ENCODE assay signal across 8 cellular contexts in genomic region chr6:61809004-61809595, GRCh38.
DNase-seq lines count a peak whose midpoint lies in the region; ATAC-seq, FAIRE-seq and TF ChIP-seq lines count a peak whose summit lies in the region.

No MANE protein-coding gene starts in this region.

- intact Hi-C loops in posterior cingulate gyrus (cut with DNase I), result loop anchor here (1.0 to 10.0 kb wide), 3 partner anchors 338 to 1466 kb away; no protein-coding TSS in a partner anchor

- H3K9me3 Mint-ChIP-seq in astrocyte (ENCODE audit: unreplicated experiment), result peaks cover 2% of the 10 kb centered on the region
- peaks cover 10% of the 10 kb centered on the region for H3K9me3 Mint-ChIP-seq in mesothelial cell of epicardium

- no peaks in the 10 kb centered on the region for H3K36me3 ChIP-seq in DND-41 (ENCODE audit: insufficient read depth, low read length)
- no peaks in the 10 kb centered on the region for H3K36me3 ChIP-seq in GM23248 (ENCODE audit: low read depth)
- no peaks in the 10 kb centered on the region for H3K36me3 ChIP-seq in astrocyte (ENCODE audit: insufficient read depth, low read length)

- H3K9me3 ChIP-seq in DND-41 (ENCODE audit: insufficient read depth, low read length, severe bottlenecking), result no peaks in the 10 kb centered on the region
- no peaks in the 10 kb centered on the region for H3K9me3 ChIP-seq in GM23248 (ENCODE audit: low read depth)
- H3K9me3 ChIP-seq in astrocyte (ENCODE audit: insufficient read depth, low read depth, low read length), result no peaks in the 10 kb centered on the region

- H3K4me3 ChIP-seq in DND-41 (ENCODE audit: low read depth in 1 of 2, low read length in 2 of 2) (no peak overlapping the region), GM23248 (no peak overlapping the region), astrocyte (ENCODE audit: insufficient read depth, low read depth, low read length) (no peak overlapping the region)

- H2AFZ ChIP-seq in DND-41 (ENCODE audit: low read depth, low read length) (no peak overlapping the region), GM23248 (no peak overlapping the region), astrocyte (ENCODE audit: low read depth, low read length) (no peak overlapping the region)

- H3K4me2 ChIP-seq in DND-41 (ENCODE audit: insufficient read depth, low read length), result no peak overlapping the region
- H3K4me2 ChIP-seq in GM23248 (ENCODE audit: unreplicated experiment), result no peak overlapping the region
- H3K4me2 ChIP-seq in astrocyte (ENCODE audit: low read length), result no peak overlapping the region

- peak; percentile 54 for TF ChIP-seq CTCF in DND-41 (IDR thresholded peaks at IDR 0.05; ENCODE audit: borderline replicate concordance, extremely low read depth, low read length, poor library complexity, severe bottlenecking)
- peak; percentile 33 for TF ChIP-seq CTCF in astrocyte (IDR thresholded peaks at IDR 0.05; ENCODE audit: insufficient read depth, low read depth, low read length)
- peak; percentile 57 for TF ChIP-seq CTCF in mesothelial cell of epicardium (IDR thresholded peaks at IDR 0.05; ENCODE audit: unreplicated experiment)

- WGBS in GM23248 (ENCODE audit: low coverage in 1 of 2, low lambda C conversion rate in 2 of 2, missing lambda C conversion rate in 2 of 2), 2 experiments, result 0% methylated on average over 1 of the region's 1 CpG

- H3F3A ChIP-seq in GM23248 (ENCODE audit: insufficient read depth), result no peaks in the 10 kb centered on the region

- H4K20me1 ChIP-seq in DND-41 (ENCODE audit: insufficient read depth, low read length) (no peaks in the 10 kb centered on the region), GM23248 (ENCODE audit: insufficient read depth) (no peaks in the 10 kb centered on the region), astrocyte (ENCODE audit: insufficient read depth, low read length) (no peaks in the 10 kb centered on the region)

- DNase-seq in DND-41, result no peak
- DNase-seq in GM23248, result peak; percentile 36
- DNase-seq in NCI-H146 (lab: John Stamatoyannopoulos, UW), result peak; percentile 30
- DNase-seq in astrocyte (ENCODE audit: low read depth), result no peak
- no peak for DNase-seq in mesothelial cell of epicardium (ENCODE audit: low spot score in 2 of 2, unreplicated experiment in 2 of 2)
- DNase-seq in stimulated activated CD4-positive, alpha-beta T cell treated with anti-CD3 and anti-CD28 coated beads, Interleukin-15, amount 100 ng/mL, for 24 hours, result no peak
- no peak for DNase-seq in posterior cingulate gyrus

- H3K9ac ChIP-seq in DND-41 (ENCODE audit: low read depth, low read length), result no peak overlapping the region
- no peak overlapping the region for H3K9ac ChIP-seq in GM23248
- no peak overlapping the region for H3K9ac ChIP-seq in astrocyte (ENCODE audit: low read length)

- in situ Hi-C loops in GM23248 (cut with MboI), result no loop called here

- no peaks in the 10 kb centered on the region for H3K27me3 ChIP-seq in DND-41 (ENCODE audit: insufficient read depth, low read length, poor library complexity)
- no peaks in the 10 kb centered on the region for H3K27me3 ChIP-seq in GM23248 (replicated peaks; ENCODE audit: insufficient read depth)
- no peaks in the 10 kb centered on the region for H3K27me3 ChIP-seq in astrocyte (ENCODE audit: insufficient read depth, low read length)

- H3K27ac ChIP-seq in DND-41 (ENCODE audit: low read length) (no peak overlapping the region), GM23248 (no peak overlapping the region), astrocyte (ENCODE audit: low read depth, low read length) (no peak overlapping the region)

- H3K4me1 ChIP-seq in DND-41 (ENCODE audit: insufficient read depth, low read length), result no peaks in the 10 kb centered on the region
- no peaks in the 10 kb centered on the region for H3K4me1 ChIP-seq in GM23248 (ENCODE audit: insufficient read depth)
- H3K4me1 ChIP-seq in astrocyte (ENCODE audit: insufficient read depth, low read length), result no peaks in the 10 kb centered on the region

- FAIRE-seq in astrocyte (lab: Jason Lieb, UNC), result no peak

- H3K4me3 Mint-ChIP-seq in astrocyte (ENCODE audit: unreplicated experiment) (no peak overlapping the region), mesothelial cell of epicardium (no peak overlapping the region)

- no peaks in the 10 kb centered on the region for H3K27me3 Mint-ChIP-seq in astrocyte (ENCODE audit: low read depth, unreplicated experiment)
- no peaks in the 10 kb centered on the region for H3K27me3 Mint-ChIP-seq in mesothelial cell of epicardium (ENCODE audit: low read depth)

- ATAC-seq in DND-41 (ENCODE audit: insufficient read depth, low read depth) (no peak; the same call in 2 of the 3 replicates), HG02571 (IDR thresholded peaks at IDR 0.05; ENCODE audit: unreplicated experiment) (no peak)

- H3K9me2 ChIP-seq in GM23248 (ENCODE audit: insufficient read depth), result no peaks in the 10 kb centered on the region

- no peaks in the 10 kb centered on the region for H3K36me3 Mint-ChIP-seq in astrocyte (ENCODE audit: low read depth, unreplicated experiment)
- H3K36me3 Mint-ChIP-seq in mesothelial cell of epicardium, result peaks cover 2% of the 10 kb centered on the region

- H3K27ac Mint-ChIP-seq in astrocyte (ENCODE audit: unreplicated experiment), result no peak overlapping the region
- no peak overlapping the region for H3K27ac Mint-ChIP-seq in mesothelial cell of epicardium

- H3K4me1 Mint-ChIP-seq in astrocyte (ENCODE audit: low read depth, unreplicated experiment) (no peaks in the 10 kb centered on the region), mesothelial cell of epicardium (no peaks in the 10 kb centered on the region)

- H3K79me2 ChIP-seq in DND-41 (ENCODE audit: insufficient read depth, low read length) (no peaks in the 10 kb centered on the region), GM23248 (ENCODE audit: insufficient read depth) (no peaks in the 10 kb centered on the region), astrocyte (ENCODE audit: insufficient read depth, low read length) (no peaks in the 10 kb centered on the region)

Comparison
In these comparisons a context has a peak if more than half of its experiments do, and no peak if none do; other contexts are left out.
1. DNase-seq: peak in GM23248 (single experiment) and NCI-H146 (single experiment); none in DND-41 (single experiment), astrocyte (single experiment), mesothelial cell of epicardium (0 of 2), stimulated activated CD4-positive, alpha-beta T cell treated with anti-CD3 and anti-CD28 coated beads, Interleukin-15, amount 100 ng/mL, for 24 hours (single experiment) and posterior cingulate gyrus (0 of 10).
2. Peak in every context shown above with its lines, with median percentiles within 50 percentile points of each other: CTCF ChIP-seq.